Comparison of ENCODE assay signal across 8 cellular contexts in the genomic region with DNA sequence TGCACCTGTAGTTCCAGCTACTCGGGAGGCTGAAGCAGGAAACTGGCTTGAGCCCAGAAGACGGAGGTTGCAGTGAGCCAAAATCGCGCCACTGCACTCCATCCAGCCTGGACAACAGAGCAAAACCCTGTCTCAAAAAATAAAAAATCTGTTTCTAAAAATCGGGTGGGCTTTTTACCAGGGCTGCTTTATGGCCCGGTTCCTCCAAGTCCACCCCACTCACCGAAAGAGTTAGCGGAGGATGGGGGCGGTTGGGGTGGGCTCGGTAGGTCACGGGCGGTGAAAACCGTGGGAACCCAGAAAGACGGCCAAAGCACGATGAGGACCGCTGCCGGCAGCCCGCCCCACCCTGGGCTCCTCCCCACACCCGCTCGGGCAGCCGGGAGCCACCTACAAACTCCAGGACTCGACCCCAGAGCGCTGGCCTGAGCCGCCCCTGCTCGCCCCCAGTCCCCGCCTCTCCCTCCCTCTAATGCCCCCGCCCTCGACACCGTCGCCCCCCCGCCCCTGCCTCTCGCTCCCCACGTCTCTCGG. TPM values are rescaled to one million over a fixed set of nuclear protein-coding genes. Genes with fewer than 3 reads are reported as not detected.
A peak's percentile ranks its signal among the peaks of the same experiment; 100 is the strongest.
DNase-seq lines count a peak whose midpoint lies in the region; ATAC-seq, FAIRE-seq and TF ChIP-seq lines count a peak whose summit lies in the region.

No MANE protein-coding gene starts in this region.

- TF ChIP-seq CTCF in D721Med (IDR thresholded peaks at IDR 0.05; ENCODE audit: insufficient read depth, missing control alignments), result no peak

- FAIRE-seq in D721Med (lab: Jason Lieb, UNC), result no peak

- ATAC-seq in HG02642 (IDR thresholded peaks at IDR 0.05; ENCODE audit: poor library complexity, unreplicated experiment) (no peak), HG03460 (IDR thresholded peaks at IDR 0.05; ENCODE audit: unreplicated experiment) (no peak)

- in situ Hi-C loops in T47D (cut with HindIII; ENCODE audit: low pct_unique_long_range_greater_than_20kb, low sequenced_read_pairs), result no loop called here

- H3K4me3 ChIP-seq in skeletal muscle cell (ENCODE audit: low read depth, low read length), result peak overlapping the region; percentile 56

- peak; percentile 29 for DNase-seq in D721Med (ENCODE audit: insufficient read length, low spot score)
- peak; percentile 55 for DNase-seq in HPDE6-E6E7 (ENCODE audit: extremely low spot score)
- peak; percentile 87 for DNase-seq in RPMI7951 (ENCODE audit: low read depth)
- DNase-seq in T47D (ENCODE audit: low read depth in 1 of 2, low spot score in 1 of 2), result peak; percentile 43 to 80
- peak; percentile 90 for DNase-seq in iPS-NIHi11 (ENCODE audit: low spot score)
- no peak for DNase-seq in skeletal muscle cell (ENCODE audit: low read depth)

RNA-seq across cellular contexts. Expression of a gene that starts 0.8 kb away (rescaled TPM):
- 11.8 and 14.9 TPM in 2 replicates for total RNA-seq in RPMI7951 (2014; rRNA removed; shearing (Covaris generic))

RNA-seq across cellular contexts. Expression of a gene that starts 12.1 kb away (rescaled TPM):
- 140 and 167 TPM in 2 replicates for total RNA-seq in RPMI7951 (2014; rRNA removed; shearing (Covaris generic))
